17 cellular contexts compared by ENCODE assay signal in the genomic region with DNA sequence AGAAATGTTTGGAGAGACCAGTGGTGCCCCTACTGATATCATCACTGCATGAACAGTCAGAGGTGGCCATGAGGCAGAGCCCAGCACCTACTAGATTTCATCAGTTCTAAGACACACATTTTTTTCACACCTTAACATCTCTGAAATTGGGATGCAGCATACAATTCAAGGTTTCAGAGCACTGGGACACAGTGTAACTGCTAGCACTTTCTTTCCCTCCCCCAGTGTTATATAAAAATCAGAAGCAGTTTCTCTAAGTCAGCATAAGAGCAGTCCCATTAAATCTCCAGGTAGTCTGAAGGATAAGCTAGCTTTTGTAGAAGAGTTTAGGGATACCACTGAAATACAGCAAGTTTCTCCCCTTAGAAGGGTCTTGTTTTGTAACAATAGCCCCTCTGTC. TPM values are rescaled to one million over a fixed set of nuclear protein-coding genes. Genes with fewer than 3 reads are reported as not detected.
DNase-seq lines count a peak whose midpoint lies in the region; ATAC-seq, FAIRE-seq and TF ChIP-seq lines count a peak whose summit lies in the region.
"Had no signal": no experiment of that assay in that cellular context is flagged by ENCODE, and none has a peak within 500 bp of the region (broad histone marks: within the 10 kb centered on the region; RNA-seq: fewer than 3 reads in every experiment).

No MANE protein-coding gene starts in this region.

- no peaks in the 10 kb centered on the region for H3K79me2 ChIP-seq in astrocyte (ENCODE audit: insufficient read depth, low read length)
- H3K79me2 ChIP-seq in mesendoderm (ENCODE audit: control insufficient read depth, insufficient read depth, low read length): no peaks in the 10 kb centered on the region
- H3K79me2 ChIP-seq in hepatocyte: no peaks in the 10 kb centered on the region
- H3K79me2 ChIP-seq in HepG2 (ENCODE audit: insufficient read depth, low read length): no peaks in the 10 kb centered on the region

- no peak overlapping the region for H3K18ac ChIP-seq in mesendoderm (ENCODE audit: low read length)

- H4K5ac ChIP-seq in mesendoderm (ENCODE audit: low read length): no peak overlapping the region

- CTCF ChIA-PET in HepG2 (lab: Yijun Ruan, JAX; ENCODE audit: low intra/inter-chr PET ratio, low total read pairs): no interaction called here

- no peaks in the 10 kb centered on the region for H3K9me3 ChIP-seq in astrocyte (ENCODE audit: insufficient read depth, low read depth, low read length)
- no peaks in the 10 kb centered on the region for H3K9me3 ChIP-seq in hepatocyte (ENCODE audit: low read depth)
- H3K9me3 ChIP-seq in HepG2 (ENCODE audit: low read length): no peaks in the 10 kb centered on the region
- H3K9me3 ChIP-seq: SJCRH30 had no signal

- BruUV-seq in HepG2 (replicated peaks; lab: Mats Ljungman, UMichigan): no TSS peak

- no peak for ATAC-seq in HepG2

- DNase-seq in NCI-H69 (lab: John Stamatoyannopoulos, UW): peak; percentile 4
- no peak for DNase-seq in astrocyte (ENCODE audit: low read depth)
- no peak for DNase-seq in mesendoderm
- no peak for DNase-seq in hepatocyte (ENCODE audit: low spot score)
- no peak for DNase-seq in HepG2 (ENCODE audit: low spot score)
- no peak for DNase-seq in T-helper 9 cell
- no peak for DNase-seq in NOMO-1 (lab: John Stamatoyannopoulos, UW; ENCODE audit: unreplicated experiment in 2 of 2)
- DNase-seq: ACHN; CD4-positive, CD25-positive, alpha-beta regulatory T cell; DMS53; Kasumi-1; NCI-H2029; NCI-H510A treated with DMSO at 0.1 percent for 48 hours; OCI-M1; SJCRH30 had no signal

- no peak overlapping the region for H2BK120ac ChIP-seq in mesendoderm (ENCODE audit: low read depth, low read length)

- H3K4ac ChIP-seq in mesendoderm (ENCODE audit: low read depth, low read length): no peak overlapping the region

- TF ChIP-seq EP300 in HepG2 (IDR thresholded peaks at IDR 0.05; ENCODE audit: low read depth in 2 of 2, low read length in 2 of 2): no peak
- no peak for TF ChIP-seq EP300 in HepG2 (CRISPR knock-in tag; IDR thresholded peaks at IDR 0.05; ENCODE audit: borderline replicate concordance)

- no peak overlapping the region for H3K4me3 ChIP-seq in astrocyte (ENCODE audit: insufficient read depth, low read depth, low read length)
- no peak overlapping the region for H3K4me3 ChIP-seq in mesendoderm (ENCODE audit: low read length)
- no peak overlapping the region for H3K4me3 ChIP-seq in hepatocyte
- no peak overlapping the region for H3K4me3 ChIP-seq in HepG2 (replicated peaks in 1 of 3; ENCODE audit: insufficient read depth in 1 of 3, low read depth in 2 of 3, low read length in 3 of 3)
- H3K4me3 ChIP-seq: SJCRH30 had no signal

- peaks cover 47% of the 10 kb centered on the region for H3K4me1 Mint-ChIP-seq in astrocyte (ENCODE audit: low read depth, unreplicated experiment)

- H3K27ac ChIP-seq in astrocyte (ENCODE audit: low read depth, low read length) (no peak overlapping the region), mesendoderm (ENCODE audit: low read depth, low read length) (peak overlapping the region; percentile 23), temporal lobe (ENCODE audit: low read depth, low read length) (peak overlapping the region; percentile 38), hepatocyte (no peak overlapping the region), HepG2 (ENCODE audit: extremely low read length, insufficient read depth, low read length) (no peak overlapping the region)
- H3K27ac ChIP-seq: SJCRH30 had no signal

- POLR2A ChIA-PET in HepG2 (lab: Yijun Ruan, JAX): no interaction called here

- H3K9me3 Mint-ChIP-seq in astrocyte (ENCODE audit: unreplicated experiment): no peaks in the 10 kb centered on the region
- H3K9me3 Mint-ChIP-seq: CD4-positive, CD25-positive, alpha-beta regulatory T cell had no signal

- H3K9ac ChIP-seq in astrocyte (ENCODE audit: low read length): no peak overlapping the region
- H3K9ac ChIP-seq in mesendoderm (ENCODE audit: low read length): no peak overlapping the region
- no peak overlapping the region for H3K9ac ChIP-seq in HepG2 (ENCODE audit: insufficient read depth, low read depth, low read length)

- peaks cover 14% of the 10 kb centered on the region for H4K20me1 ChIP-seq in astrocyte (ENCODE audit: insufficient read depth, low read length)
- no peaks in the 10 kb centered on the region for H4K20me1 ChIP-seq in hepatocyte (ENCODE audit: insufficient read depth, poor library complexity, severe bottlenecking)
- H4K20me1 ChIP-seq in HepG2 (ENCODE audit: insufficient read depth, low read length): no peaks in the 10 kb centered on the region

- no peak for TF ChIP-seq RAD21 in HepG2 (CRISPR knock-in tag; IDR thresholded peaks at IDR 0.05)

- intact Hi-C loops in HepG2 (cut with micrococcal nuclease; ENCODE audit: unreplicated experiment): no loop called here

- H3K79me1 ChIP-seq in mesendoderm (ENCODE audit: low read length): no peaks in the 10 kb centered on the region

- no peak overlapping the region for H2AK5ac ChIP-seq in mesendoderm (ENCODE audit: low read length)

- H3K4me3 Mint-ChIP-seq in astrocyte (ENCODE audit: unreplicated experiment): no peak overlapping the region
- H3K4me3 Mint-ChIP-seq: CD4-positive, CD25-positive, alpha-beta regulatory T cell had no signal

- H3K4me2 ChIP-seq in astrocyte (ENCODE audit: low read length): peak overlapping the region; percentile 5
- H3K4me2 ChIP-seq in mesendoderm (ENCODE audit: low read length): no peak overlapping the region
- H3K4me2 ChIP-seq in hepatocyte: no peak overlapping the region
- H3K4me2 ChIP-seq in HepG2 (ENCODE audit: low read depth, low read length): no peak overlapping the region

- in situ Hi-C loops in HepG2 (cut with HindIII; ENCODE audit: extremely low pct_ligation_motif_present, low pct_unique_long_range_greater_than_20kb): no loop called here

- H4K8ac ChIP-seq in mesendoderm (ENCODE audit: low read depth, low read length): no peak overlapping the region

- no peaks in the 10 kb centered on the region for H3K9me2 ChIP-seq in hepatocyte (replicated peaks; ENCODE audit: insufficient read depth)

- H3K36me3 ChIP-seq in astrocyte (ENCODE audit: insufficient read depth, low read length) (no peaks in the 10 kb centered on the region), mesendoderm (ENCODE audit: control insufficient read depth, insufficient read depth, low read length) (no peaks in the 10 kb centered on the region), hepatocyte (replicated peaks; ENCODE audit: insufficient read depth, low read depth) (no peaks in the 10 kb centered on the region), HepG2 (replicated peaks in 1 of 2; ENCODE audit: control insufficient read depth in 1 of 2, insufficient read depth in 2 of 2, low read length in 2 of 2) (peaks cover 2 to 11% of the 10 kb centered on the region in 2 experiments; a peak in 3 of 5 replicates)

- peaks cover 11% of the 10 kb centered on the region for H3K36me3 Mint-ChIP-seq in astrocyte (ENCODE audit: low read depth, unreplicated experiment)

- no peak overlapping the region for H3K23ac ChIP-seq in mesendoderm (ENCODE audit: low read length)

- no peak for FAIRE-seq in astrocyte (lab: Jason Lieb, UNC)
- FAIRE-seq in HepG2 (lab: Jason Lieb, UNC): no peak
- FAIRE-seq: GM18507 had no signal

- H3K56ac ChIP-seq in mesendoderm (ENCODE audit: low read length): no peak overlapping the region

- TF ChIP-seq CTCF in astrocyte (IDR thresholded peaks at IDR 0.05; ENCODE audit: insufficient read depth, low read depth, low read length): no peak
- TF ChIP-seq CTCF in hepatocyte (IDR thresholded peaks at IDR 0.05; ENCODE audit: poor library complexity): no peak
- no peak for TF ChIP-seq CTCF in HepG2 (CRISPR knock-in tag; IDR thresholded peaks at IDR 0.05)

- no peaks in the 10 kb centered on the region for H3K27me3 Mint-ChIP-seq in astrocyte (ENCODE audit: low read depth, unreplicated experiment)
- H3K27me3 Mint-ChIP-seq: CD4-positive, CD25-positive, alpha-beta regulatory T cell had no signal

- H2AFZ ChIP-seq in astrocyte (ENCODE audit: low read depth, low read length) (no peak overlapping the region), hepatocyte (no peak overlapping the region), HepG2 (ENCODE audit: low read length) (no peak overlapping the region)

- H3K27me3 ChIP-seq in astrocyte (ENCODE audit: insufficient read depth, low read length) (no peaks in the 10 kb centered on the region), mesendoderm (ENCODE audit: insufficient read depth, low read length, poor library complexity) (no peaks in the 10 kb centered on the region), hepatocyte (no peaks in the 10 kb centered on the region), HepG2 (ENCODE audit: control insufficient read depth in 1 of 2, insufficient read depth in 2 of 2, low read length in 2 of 2) (no peaks in the 10 kb centered on the region)
- H3K27me3 ChIP-seq: SJCRH30 had no signal

- no peak overlapping the region for H2BK15ac ChIP-seq in mesendoderm (replicated peaks; ENCODE audit: low read depth)

- no peak for TF ChIP-seq POLR2A in HepG2 (IDR thresholded peaks at IDR 0.05; ENCODE audit: insufficient read depth in 1 of 2, low read depth in 2 of 2, low read length in 2 of 2)

- H3K27ac Mint-ChIP-seq in astrocyte (ENCODE audit: unreplicated experiment): no peak overlapping the region

- H2BK5ac ChIP-seq in mesendoderm (ENCODE audit: low read length): no peak overlapping the region

- H3K4me1 ChIP-seq in astrocyte (ENCODE audit: insufficient read depth, low read length): peaks cover 23% of the 10 kb centered on the region
- H3K4me1 ChIP-seq in mesendoderm (ENCODE audit: control insufficient read depth, low read depth, low read length): no peaks in the 10 kb centered on the region
- H3K4me1 ChIP-seq in hepatocyte (ENCODE audit: insufficient read depth): peaks cover 16% of the 10 kb centered on the region
- peaks cover 9% of the 10 kb centered on the region; the same call in 1 of the 2 replicates for H3K4me1 ChIP-seq in HepG2 (ENCODE audit: insufficient read depth, low read length)

RNA-seq across cellular contexts. Expression of a gene that starts 10.0 kb away (rescaled TPM):
- 0.70 and 0.86 TPM in 2 replicates for total RNA-seq in astrocyte
- 0.01 TPM for polyA plus RNA-seq in mesendoderm (2013, experiment 1 of 2)
- polyA plus RNA-seq in mesendoderm (2013, experiment 2 of 2): 0.03 TPM
- total RNA-seq in temporal lobe: 0.25 TPM
- total RNA-seq in hepatocyte: 19.7 and 25.6 TPM in 2 replicates
- polyA plus RNA-seq in hepatocyte: 37.2 and 50.5 TPM in 2 replicates
- not detected in 2 replicates for total RNA-seq in HepG2 (2016; rRNA removed; fragmentation: Illumina TruSeq; extraction: Trizol)
- total RNA-seq in HepG2 (2016; cell fraction: cytosol; rRNA removed; fragmentation: Illumina TruSeq; extraction: Trizol; ENCODE audit: low read depth): not detected in 2 replicates
- total RNA-seq in HepG2 (2016; cell fraction: insoluble cytoplasmic fraction; rRNA removed; fragmentation: Illumina TruSeq; extraction: Trizol): not detected in 2 replicates
- not detected in 2 replicates for total RNA-seq in HepG2 (2016; cell fraction: membrane; rRNA removed; fragmentation: Illumina TruSeq; extraction: Trizol)
- not detected in 2 replicates for total RNA-seq in HepG2 (2016; cell fraction: nucleus; rRNA removed; fragmentation: Illumina TruSeq; extraction: Trizol)
- polyA plus RNA-seq in HepG2 (2011; rRNA removed): not detected in 2 replicates
- polyA plus RNA-seq in HepG2 (2011; cell fraction: cytosol; rRNA removed): not detected in 2 replicates
- not detected in 2 replicates for polyA plus RNA-seq in HepG2 (2011; cell fraction: nucleus; rRNA removed)
- not detected in 2 replicates for polyA plus RNA-seq in HepG2 (2012)
- polyA plus RNA-seq in HepG2 (2016; cell fraction: cytosol; fragmentation: Illumina TruSeq; extraction: Trizol; ENCODE audit: low read depth): not detected in 2 replicates
- not detected in 2 replicates for polyA plus RNA-seq in HepG2 (2016; cell fraction: insoluble cytoplasmic fraction; fragmentation: Illumina TruSeq; extraction: Trizol; ENCODE audit: low read depth)
- not detected in 2 replicates for polyA plus RNA-seq in HepG2 (2016; cell fraction: membrane; fragmentation: Illumina TruSeq; extraction: Trizol; ENCODE audit: low read depth)
- not detected in 2 replicates for polyA plus RNA-seq in HepG2 (2016; cell fraction: nucleus; fragmentation: Illumina TruSeq; extraction: Trizol; ENCODE audit: insufficient read depth, low read depth)
- polyA minus RNA-seq in HepG2 (2011; rRNA and poly(A)+ RNA removed; ENCODE audit: low replicate concordance): not detected in 2 replicates
- polyA minus RNA-seq in HepG2 (2011; cell fraction: cytosol; rRNA and poly(A)+ RNA removed): not detected in 2 replicates
- not detected in 2 replicates for polyA minus RNA-seq in HepG2 (2011; cell fraction: nucleus; rRNA and poly(A)+ RNA removed)
- total RNA-seq: CD4-positive, CD25-positive, alpha-beta regulatory T cell; SJCRH30 had no signal
- polyA plus RNA-seq: CD4-positive, CD25-positive, alpha-beta regulatory T cell had no signal

Comparison
In these comparisons a context has a peak if more than half of its experiments do, and no peak if none do; other contexts are left out.
1. H3K27ac ChIP-seq: peak in mesendoderm (single experiment) and temporal lobe (single experiment); none in astrocyte (single experiment), hepatocyte (single experiment) and HepG2 (single experiment).
2. RNA of a gene that starts 10.0 kb away (total RNA-seq): 19.7 to 25.6 TPM in hepatocyte; 0.70 to 0.86 TPM in astrocyte, 0.25 TPM in temporal lobe (single experiment) and not detected in HepG2; every median in the first group is over 10 times any median in the second.